16 cellular contexts compared by ENCODE assay signal in genomic region chr11:106714179-106714578, GRCh38.
"Had no signal": no experiment of that assay in that cellular context is flagged by ENCODE, and none has a peak within 500 bp of the region (broad histone marks: within the 10 kb centered on the region; RNA-seq: fewer than 3 reads in every experiment).

No MANE protein-coding gene starts in this region.

- H3K4me3 ChIP-seq: esophagus muscularis mucosa, gastrocnemius medialis, ovary, spleen, tibial nerve had no signal

- H3K36me3 ChIP-seq: esophagus muscularis mucosa, gastrocnemius medialis, ovary, spleen, tibial nerve had no signal

- DNase-seq: activated CD4-positive, alpha-beta T cell treated with anti-CD3 and anti-CD28 coated beads, Interleukin-2, amount 50 U/mL, for 4 hours; activated CD8-positive, alpha-beta memory T cell treated with anti-CD3 and anti-CD28 coated beads, Interleukin-2, amount 10 ng/mL, durations not matched to agents 7 days and 5 days; activated effector memory CD4-positive, alpha-beta T cell treated with anti-CD3 and anti-CD28 coated beads, Interleukin-2, amount 50 U/mL, for 16 hours; activated T-cell treated with anti-CD3 and anti-CD28 coated beads, Interleukin-2, amount 50 U/mL, for 4 hours; gastrocnemius medialis; kidney; left ventricle myocardium superior; ovary; stimulated activated CD4-positive, alpha-beta T cell treated with anti-CD3 and anti-CD28 coated beads, Interleukin-1b, Interleukin-23, amount 100 ng/mL, for 48 hours; SW 1271 had no signal

- H3K27me3 ChIP-seq: esophagus muscularis mucosa, gastrocnemius medialis, ovary, spleen, tibial nerve had no signal

- H3K4me1 ChIP-seq: esophagus muscularis mucosa, gastrocnemius medialis, spleen, tibial nerve had no signal

- H3K9me3 ChIP-seq: esophagus muscularis mucosa, gastrocnemius medialis, ovary, spleen, tibial nerve had no signal

- ATAC-seq: activated CD4-positive, CD25-positive, alpha-beta regulatory T cell treated with anti-CD3 and anti-CD28 coated beads, Interleukin-2, amount 50 U/mL, for 24 hours; activated CD8-positive, alpha-beta memory T cell treated with anti-CD3 and anti-CD28 coated beads, Interleukin-2, amount 10 ng/mL, durations not matched to agents 7 days and 5 days; activated naive CD4-positive, alpha-beta T cell treated with anti-CD3 and anti-CD28 coated beads, Interleukin-2, amount 50 U/mL, for 72 hours; activated T-cell treated with anti-CD3 and anti-CD28 coated beads, Interleukin-2, amount 50 U/mL, for 4 hours; gastrocnemius medialis; left ventricle myocardium superior; stimulated activated memory B cell treated with anti-CD40 and anti-IgM and Interleukin-4, amounts not matched to agents 10 μg/mL and 1 μg/mL and 100 μg/mL, for 72 hours had no signal

- H3K27ac ChIP-seq: esophagus muscularis mucosa, gastrocnemius medialis, ovary, spleen, tibial nerve had no signal
